In the genomic region with DNA sequence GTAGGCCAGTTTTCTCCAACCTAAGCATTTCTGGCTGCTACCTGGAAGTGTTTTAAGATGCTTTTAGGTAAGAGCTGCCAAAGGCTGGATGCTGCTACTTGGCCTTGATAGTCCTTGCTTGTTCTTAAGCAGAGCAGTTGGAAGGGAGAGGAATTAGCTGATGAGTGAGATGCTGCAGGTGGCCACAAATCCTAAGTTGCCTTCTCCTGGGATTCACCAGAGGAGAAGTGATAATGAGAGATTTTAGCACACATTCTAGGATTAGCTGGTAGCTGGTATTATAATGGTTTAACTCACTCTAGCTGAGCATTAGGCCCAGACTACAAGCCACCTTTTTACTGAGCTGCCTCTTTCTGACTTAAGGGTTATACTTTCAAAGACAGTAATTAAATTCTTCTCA, we compare ENCODE assay signal across 8 cellular contexts.
"Had no signal": no experiment of that assay in that cellular context is flagged by ENCODE, and none has a peak within 500 bp of the region (broad histone marks: within the 10 kb centered on the region; RNA-seq: fewer than 3 reads in every experiment).

No MANE protein-coding gene starts in this region.

- H3K4me3 Mint-ChIP-seq: GM23338, H9 had no signal

- DNase-seq: H9, HCEC 1CT, IMR-90 had no signal

- FAIRE-seq: H1, H54, HTR-8/SVneo, K562 had no signal

- H3K4me1 Mint-ChIP-seq: GM23338, H9 had no signal

- H3K9me3 Mint-ChIP-seq: H9 had no signal

- H3K27ac Mint-ChIP-seq: GM23338, H9 had no signal

- H3K4me3 ChIP-seq: GM23338, K562 had no signal
